In the genomic region with DNA sequence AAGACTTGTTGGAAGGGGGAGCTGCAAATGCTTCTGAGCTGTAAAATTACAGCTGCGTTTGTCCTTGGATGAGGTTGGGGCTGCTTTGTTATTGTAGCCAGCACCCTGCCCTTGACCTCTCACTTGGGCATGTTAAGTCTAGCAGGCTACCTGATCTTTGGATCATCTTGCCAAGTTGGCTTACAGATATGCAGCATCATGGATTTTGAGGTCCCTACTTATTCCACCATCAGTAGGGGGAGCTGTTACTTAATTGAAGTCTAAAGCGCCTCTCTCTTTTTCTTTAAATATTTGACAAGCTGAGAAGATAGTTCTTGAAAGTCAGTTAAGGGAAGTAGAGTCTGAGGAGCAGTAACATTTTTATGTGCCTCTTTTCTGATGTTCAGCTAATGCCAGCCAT, we compare ENCODE assay signal across 9 cellular contexts.
DNase-seq lines count a peak whose midpoint lies in the region; ATAC-seq and TF ChIP-seq lines count a peak whose summit lies in the region.
"Had no signal": no experiment of that assay in that cellular context is flagged by ENCODE, and none has a peak within 500 bp of the region (broad histone marks: within the 10 kb centered on the region; RNA-seq: fewer than 3 reads in every experiment).

No MANE protein-coding gene starts in this region.

- no peak overlapping the region for H3K4me2 ChIP-seq in KMS-11

- H3K79me2 ChIP-seq in KMS-11 (ENCODE audit: insufficient read depth, low read depth), result no peaks in the 10 kb centered on the region

- CTCF ChIA-PET in Calu3 (lab: Charles Lee), result interaction anchor here (0.7 to 1.3 kb wide), 5 partner anchors 154 to 1869 kb away, joined by 3 read pairs; no protein-coding TSS in a partner anchor

- no peak overlapping the region for H3K27ac Mint-ChIP-seq in Calu3 (ENCODE audit: unreplicated experiment)
- H3K27ac Mint-ChIP-seq: stimulated activated naive CD8-positive, alpha-beta T cell treated with anti-CD3 and anti-CD28 coated beads, Interleukin-15, Interleukin-2, amounts not matched to agents 100 ng/mL and 50 ng/mL, for 24 hours had no signal

- DNase-seq in Calu3 (peak; percentile 14), ascending aorta (ENCODE audit: low spot score in 2 of 2) (no peak), midbrain (lab: John Stamatoyannopoulos, UW) (no peak)
- DNase-seq in stimulated activated CD4-positive, alpha-beta T cell treated with anti-CD3 and anti-CD28 coated beads, Interleukin-1b, Interleukin-23, amount 100 ng/mL, for 48 hours, result no peak

- H3K9me3 ChIP-seq in ascending aorta (no peaks in the 10 kb centered on the region), liver (ENCODE audit: control insufficient read depth in 4 of 4, low read length in 3 of 4) (no peaks in the 10 kb centered on the region)

- H3K27me3 ChIP-seq in KMS-11 (ENCODE audit: insufficient read depth, low read depth), result no peaks in the 10 kb centered on the region
- no peaks in the 10 kb centered on the region for H3K27me3 ChIP-seq in ascending aorta
- no peaks in the 10 kb centered on the region for H3K27me3 ChIP-seq in liver (ENCODE audit: control insufficient read depth in 4 of 4, insufficient read depth in 4 of 4, low read length in 3 of 4)

- intact Hi-C loops in Calu3 (cut with micrococcal nuclease; ENCODE audit: unreplicated experiment) (loop anchor here (2.0 kb wide), 1 partner anchor 1868 kb away; no protein-coding TSS in a partner anchor), ascending aorta (cut with DNase I) (loop anchor here (10.0 kb wide), 2 partner anchors 240 to 1320 kb away; no protein-coding TSS in a partner anchor)

- peak; percentile 67 for TF ChIP-seq CTCF in Calu3 (IDR thresholded peaks at IDR 0.05; ENCODE audit: unreplicated experiment)
- peak; percentile 58 for TF ChIP-seq CTCF in KMS-11 (conservative IDR thresholded peaks at IDR 0.05; ENCODE audit: low read depth, low read length)
- peak in 2 of 3 experiments; percentile 30 to 51 for TF ChIP-seq CTCF in ascending aorta (IDR thresholded peaks at IDR 0.05)
- peak; percentile 17 for TF ChIP-seq CTCF in liver (IDR thresholded peaks at IDR 0.05; ENCODE audit: low read depth, low read length, missing input control)

- 25% methylated on average over 2 of the region's 2 CpGs for WGBS in liver

- H2AFZ ChIP-seq in KMS-11 (ENCODE audit: low read depth), result no peak overlapping the region

- H3K27ac ChIP-seq in KMS-11 (no peak overlapping the region), ascending aorta (no peak overlapping the region), liver (ENCODE audit: low read depth in 1 of 2, low read length in 2 of 2) (no peak overlapping the region)

- H3K36me3 ChIP-seq in KMS-11 (ENCODE audit: insufficient read depth) (no peaks in the 10 kb centered on the region), ascending aorta (no peaks in the 10 kb centered on the region), liver (ENCODE audit: control insufficient read depth in 4 of 4, insufficient read depth in 3 of 4, low read depth in 1 of 4, low read length in 3 of 4) (no peaks in the 10 kb centered on the region)

- H3K4me3 ChIP-seq in KMS-11 (IDR thresholded peaks at IDR 0.05; ENCODE audit: insufficient read depth, low read depth, low read length), result no peak overlapping the region
- no peak overlapping the region for H3K4me3 ChIP-seq in ascending aorta
- no peak overlapping the region for H3K4me3 ChIP-seq in liver (ENCODE audit: low read depth in 1 of 3, low read length in 3 of 3)

- H4K20me1 ChIP-seq in KMS-11 (ENCODE audit: insufficient read depth), result no peaks in the 10 kb centered on the region

- H3K4me1 ChIP-seq in KMS-11 (ENCODE audit: low read depth, poor library complexity, severe bottlenecking) (peaks cover 10% of the 10 kb centered on the region), ascending aorta (no peaks in the 10 kb centered on the region), liver (ENCODE audit: control insufficient read depth in 4 of 4, insufficient read depth in 4 of 4, low read length in 3 of 4) (no peaks in the 10 kb centered on the region)

- BruUV-seq in Calu3 (replicated peaks; lab: Mats Ljungman, UMichigan), result no TSS peak

- no peak overlapping the region for H3K4me3 Mint-ChIP-seq in Calu3 (ENCODE audit: low read depth, unreplicated experiment)
- H3K4me3 Mint-ChIP-seq: stimulated activated naive CD8-positive, alpha-beta T cell treated with anti-CD3 and anti-CD28 coated beads, Interleukin-15, Interleukin-2, amounts not matched to agents 100 ng/mL and 50 ng/mL, for 24 hours had no signal

- H3K9me3 Mint-ChIP-seq in Calu3 (ENCODE audit: low read depth, unreplicated experiment), result no peaks in the 10 kb centered on the region

- peaks cover 7% of the 10 kb centered on the region for H3K4me1 Mint-ChIP-seq in Calu3 (ENCODE audit: low read depth, unreplicated experiment)

- H3K9ac ChIP-seq in KMS-11 (no peak overlapping the region), liver (ENCODE audit: low read depth in 1 of 2, low read length in 2 of 2) (no peak overlapping the region)

- no peaks in the 10 kb centered on the region for H3K36me3 Mint-ChIP-seq in Calu3 (ENCODE audit: insufficient read depth, unreplicated experiment)

- TF ChIP-seq RAD21 in liver (IDR thresholded peaks at IDR 0.05), result peak; percentile 37 to 48

- H3K27me3 Mint-ChIP-seq in Calu3 (ENCODE audit: unreplicated experiment), result no peaks in the 10 kb centered on the region
- H3K27me3 Mint-ChIP-seq: stimulated activated naive CD8-positive, alpha-beta T cell treated with anti-CD3 and anti-CD28 coated beads, Interleukin-15, Interleukin-2, amounts not matched to agents 100 ng/mL and 50 ng/mL, for 24 hours had no signal

- ATAC-seq in GM18873 (IDR thresholded peaks at IDR 0.05; ENCODE audit: low FRiP score, unreplicated experiment), result no peak
- ATAC-seq in HG03520 (IDR thresholded peaks at IDR 0.05; ENCODE audit: unreplicated experiment), result no peak

TF ChIP-seq in liver, 16 proteins besides CTCF, POLR2A, EP300 and RAD21:
- TF ChIP-seq, protein P1, sequence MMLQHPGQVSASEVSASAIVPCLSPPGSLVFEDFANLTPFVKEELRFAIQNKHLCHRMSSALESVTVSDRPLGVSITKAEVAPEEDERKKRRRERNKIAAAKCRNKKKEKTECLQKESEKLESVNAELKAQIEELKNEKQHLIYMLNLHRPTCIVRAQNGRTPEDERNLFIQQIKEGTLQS (IDR thresholded peaks at IDR 0.05), result no peak
- TF ChIP-seq GABPA (IDR thresholded peaks at IDR 0.05 in 1 of 2, conservative IDR thresholded peaks at IDR 0.05 in 1 of 2) (no peak), JUND (IDR thresholded peaks at IDR 0.05) (no peak), SP1 (IDR thresholded peaks at IDR 0.05) (no peak)
- TF ChIP-seq, protein P2, sequence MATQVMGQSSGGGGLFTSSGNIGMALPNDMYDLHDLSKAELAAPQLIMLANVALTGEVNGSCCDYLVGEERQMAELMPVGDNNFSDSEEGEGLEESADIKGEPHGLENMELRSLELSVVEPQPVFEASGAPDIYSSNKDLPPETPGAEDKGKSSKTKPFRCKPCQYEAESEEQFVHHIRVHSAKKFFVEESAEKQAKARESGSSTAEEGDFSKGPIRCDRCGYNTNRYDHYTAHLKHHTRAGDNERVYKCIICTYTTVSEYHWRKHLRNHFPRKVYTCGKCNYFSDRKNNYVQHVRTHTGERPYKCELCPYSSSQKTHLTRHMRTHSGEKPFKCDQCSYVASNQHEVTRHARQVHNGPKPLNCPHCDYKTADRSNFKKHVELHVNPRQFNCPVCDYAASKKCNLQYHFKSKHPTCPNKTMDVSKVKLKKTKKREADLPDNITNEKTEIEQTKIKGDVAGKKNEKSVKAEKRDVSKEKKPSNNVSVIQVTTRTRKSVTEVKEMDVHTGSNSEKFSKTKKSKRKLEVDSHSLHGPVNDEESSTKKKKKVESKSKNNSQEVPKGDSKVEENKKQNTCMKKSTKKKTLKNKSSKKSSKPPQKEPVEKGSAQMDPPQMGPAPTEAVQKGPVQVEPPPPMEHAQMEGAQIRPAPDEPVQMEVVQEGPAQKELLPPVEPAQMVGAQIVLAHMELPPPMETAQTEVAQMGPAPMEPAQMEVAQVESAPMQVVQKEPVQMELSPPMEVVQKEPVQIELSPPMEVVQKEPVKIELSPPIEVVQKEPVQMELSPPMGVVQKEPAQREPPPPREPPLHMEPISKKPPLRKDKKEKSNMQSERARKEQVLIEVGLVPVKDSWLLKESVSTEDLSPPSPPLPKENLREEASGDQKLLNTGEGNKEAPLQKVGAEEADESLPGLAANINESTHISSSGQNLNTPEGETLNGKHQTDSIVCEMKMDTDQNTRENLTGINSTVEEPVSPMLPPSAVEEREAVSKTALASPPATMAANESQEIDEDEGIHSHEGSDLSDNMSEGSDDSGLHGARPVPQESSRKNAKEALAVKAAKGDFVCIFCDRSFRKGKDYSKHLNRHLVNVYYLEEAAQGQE (IDR thresholded peaks at IDR 0.05), result no peak

Comparison
In these comparisons a context has a peak if more than half of its experiments do, and no peak if none do; other contexts are left out.
1. CTCF ChIP-seq: peak in every context shown above with its lines; median percentile 67 in Calu3; 58 in KMS-11; 40 in ascending aorta; 17 in liver.